Comparison of ENCODE assay signal across 17 cellular contexts in genomic region chr1:58720680-58721079, GRCh38. TPM values are rescaled to one million over a fixed set of nuclear protein-coding genes. Genes with fewer than 3 reads are reported as not detected.
A peak's percentile ranks its signal among the peaks of the same experiment; 100 is the strongest.
DNase-seq lines count a peak whose midpoint lies in the region; ATAC-seq and TF ChIP-seq lines count a peak whose summit lies in the region.
"Had no signal": no experiment of that assay in that cellular context is flagged by ENCODE, and none has a peak within 500 bp of the region (broad histone marks: within the 10 kb centered on the region; RNA-seq: fewer than 3 reads in every experiment).

No MANE protein-coding gene starts in this region.

- H3K27me3 ChIP-seq in HCT116 (ENCODE audit: insufficient read depth, low read length): no peaks in the 10 kb centered on the region
- H3K27me3 ChIP-seq: SJCRH30 had no signal

- RAD21 ChIA-PET in HCT116 (lab: Charles Lee; ENCODE audit: low non-redundant PET in 1 of 2, low total read pairs in 2 of 2, uncharacterized antibody in 2 of 2, unreplicated experiment in 2 of 2): interaction anchor here in 1 of 2 experiments (0.6 kb wide), 1 partner anchor 979 kb away, joined by 3 read pairs; no protein-coding TSS in a partner anchor

- H3K9me2 ChIP-seq in HCT116 (ENCODE audit: insufficient read depth): no peaks in the 10 kb centered on the region

- intact Hi-C loops in HCT116 (cut with micrococcal nuclease): no loop called here

- H2AFZ ChIP-seq in HCT116 (ENCODE audit: low read depth, low read length, poor library complexity, severe bottlenecking): no peak overlapping the region

- DNase-seq in COLO829 (ENCODE audit: low spot score) (peak; percentile 16), HCT116 (ENCODE audit: low read depth, low spot score) (no peak), amniotic stem cell (lab: John Stamatoyannopoulos, UW) (peak; percentile 13), epithelial cell of esophagus (ENCODE audit: low read depth) (peak; percentile 81), activated T-cell treated with anti-CD3 and anti-CD28 coated beads for 4 hours (no peak)
- DNase-seq: AML-193; Calu3; CD4-positive, CD25-positive, alpha-beta regulatory T cell; GDM1; GOT3; NCI-H1436 treated with DMSO at 0.1 percent for 48 hours; NCI-H2081 treated with DMSO at 0.1 percent for 48 hours; NCI-H2227 treated with DMSO at 0.1 percent for 48 hours; NCI-H526 treated with DMSO at 0.1 percent for 48 hours; SJCRH30 had no signal

- TF ChIP-seq RAD21 in HCT116 (IDR thresholded peaks at IDR 0.05; ENCODE audit: low read depth): no peak

- peaks cover 0 to 4% of the 10 kb centered on the region in 2 experiments; a peak in 2 of 4 replicates for H3K4me1 ChIP-seq in HCT116 (ENCODE audit: control insufficient read depth in 1 of 2, insufficient read depth in 2 of 2, low read length in 2 of 2)
- H3K4me1 ChIP-seq: SJCRH30 had no signal

- no peaks in the 10 kb centered on the region for H3K36me3 ChIP-seq in HCT116 (ENCODE audit: control insufficient read depth in 1 of 2, insufficient read depth in 2 of 2, low read length in 2 of 2)
- H3K36me3 ChIP-seq: SJCRH30 had no signal

- POLR2A ChIA-PET in HCT116 (lab: Charles Lee): no interaction called here

- H3K4me3 ChIP-seq in HCT116 (replicated peaks in 1 of 2; ENCODE audit: low read depth in 1 of 2, low read length in 2 of 2) (no peak overlapping the region), epithelial cell of esophagus (ENCODE audit: low read length) (no peak overlapping the region)
- H3K4me3 ChIP-seq: SJCRH30 had no signal

- TF ChIP-seq CTCF in HCT116 (IDR thresholded peaks at IDR 0.05 in 2 of 3, conservative IDR thresholded peaks at IDR 0.05 in 1 of 3; ENCODE audit: borderline replicate concordance in 1 of 3, insufficient read depth in 1 of 3, low read depth in 2 of 3, low read length in 2 of 3) (no peak), epithelial cell of esophagus (IDR thresholded peaks at IDR 0.05; ENCODE audit: insufficient read depth, low read depth, low read length, missing control alignments) (no peak)

- no TSS peak for BruUV-seq in HCT116 (replicated peaks; lab: Mats Ljungman, UMichigan)

- no peaks in the 10 kb centered on the region for H3K9me3 ChIP-seq in HCT116 (ENCODE audit: control insufficient read depth in 1 of 2, insufficient read depth in 1 of 2, low read depth in 1 of 2, low read length in 2 of 2)
- H3K9me3 ChIP-seq: SJCRH30 had no signal

- CTCF ChIA-PET in HCT116 (lab: Charles Lee): no interaction called here

- no peak overlapping the region for H3K9ac ChIP-seq in HCT116 (ENCODE audit: low read length)

- H3K79me2 ChIP-seq in HCT116 (ENCODE audit: insufficient read depth, low read length): no peaks in the 10 kb centered on the region

- no peaks in the 10 kb centered on the region for H4K20me1 ChIP-seq in HCT116 (ENCODE audit: insufficient read depth)

- H3K27ac ChIP-seq in HCT116 (ENCODE audit: low read depth, low read length): no peak overlapping the region
- H3K27ac ChIP-seq: SJCRH30 had no signal

- ATAC-seq in HCT116: no peak
- ATAC-seq in HG03196 (IDR thresholded peaks at IDR 0.05; ENCODE audit: unreplicated experiment): no peak
- no peak for ATAC-seq in GM21786 (IDR thresholded peaks at IDR 0.05; ENCODE audit: unreplicated experiment)

- TF ChIP-seq POLR2A in HCT116 (IDR thresholded peaks at IDR 0.05; ENCODE audit: borderline replicate concordance, extremely low read depth, insufficient read depth, insufficient read length): no peak

- H3K4me2 ChIP-seq in HCT116 (ENCODE audit: low read length): no peak overlapping the region; the same call in 1 of the 2 replicates

TF ChIP-seq in HCT116, 20 proteins besides CTCF, POLR2A, EP300 and RAD21:
- no peak for TF ChIP-seq EZH2 (IDR thresholded peaks at IDR 0.05)
- no peak for TF ChIP-seq ZFX (IDR thresholded peaks at IDR 0.05)
- TF ChIP-seq ZBTB33 (IDR thresholded peaks at IDR 0.05; ENCODE audit: extremely low read depth, insufficient replicate concordance, low read length): no peak
- TF ChIP-seq SIN3A (IDR thresholded peaks at IDR 0.05; ENCODE audit: low read depth): no peak
- no peak for TF ChIP-seq CBX3 (IDR thresholded peaks at IDR 0.05; ENCODE audit: low read depth)
- TF ChIP-seq EGR1 (IDR thresholded peaks at IDR 0.05; ENCODE audit: low read depth): peak; percentile 58; the same call in 1 of the 2 replicates
TF ChIP-seq in HCT116: peak in this region for 1.

RNA-seq across cellular contexts. Expression of gene MYSM1, which starts 20.8 kb away (rescaled TPM):
- total RNA-seq in HCT116 (2021; ENCODE audit: unreplicated experiment): 37.5 TPM
- 5.4 and 6.1 TPM in 2 replicates for polyA plus RNA-seq in HCT116 (2012)

Comparison
In these comparisons a context has a peak if more than half of its experiments do, and no peak if none do; other contexts are left out.
1. DNase-seq: peak in COLO829 (single experiment), amniotic stem cell (single experiment) and epithelial cell of esophagus (single experiment); none in HCT116 (single experiment) and activated T-cell treated with anti-CD3 and anti-CD28 coated beads for 4 hours (single experiment).